16 cellular contexts compared by ENCODE assay signal in the genomic region with DNA sequence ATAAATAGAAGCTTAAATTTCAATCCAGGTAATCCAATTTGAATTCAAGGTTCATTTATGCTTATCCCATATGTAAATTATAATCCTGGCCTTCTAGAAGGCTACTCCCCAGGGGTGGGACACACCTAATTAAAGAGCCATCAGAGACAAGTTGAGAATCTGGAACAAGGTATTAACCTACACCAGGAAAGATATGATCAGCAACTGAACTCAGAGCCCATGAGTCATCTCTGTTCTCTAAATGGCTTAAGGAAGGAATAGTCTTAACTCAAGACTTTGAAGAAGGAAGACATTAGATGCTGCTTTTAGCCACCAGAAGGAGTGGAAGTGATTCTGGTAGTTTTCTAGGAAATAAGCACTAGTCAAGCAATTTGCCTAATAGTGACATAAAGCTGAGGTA.
"Had no signal": no experiment of that assay in that cellular context is flagged by ENCODE, and none has a peak within 500 bp of the region (broad histone marks: within the 10 kb centered on the region; RNA-seq: fewer than 3 reads in every experiment).

No MANE protein-coding gene starts in this region.

- H3K4me3 ChIP-seq: esophagus muscularis mucosa, right lobe of liver, spleen, tibial artery had no signal

- H3K4me3 Mint-ChIP-seq: activated CD8-positive, alpha-beta T cell treated with anti-CD3 and anti-CD28 coated beads, Interleukin-2, amount 10 ng/mL, durations not matched to agents 7 days and 5 days; activated naive CD4-positive, alpha-beta T cell treated with anti-CD3 and anti-CD28 coated beads, Interleukin-2, amount 50 U/mL, for 24 hours; endodermal cell; immature natural killer cell; natural killer cell; stimulated activated memory B cell treated with anti-CD40 and anti-IgM and Interleukin-4, amounts not matched to agents 10 μg/mL and 1 μg/mL and 100 μg/mL, for 72 hours had no signal

- H3K27ac ChIP-seq: esophagus muscularis mucosa, right lobe of liver, spleen, tibial artery had no signal

- H3K27me3 Mint-ChIP-seq: activated naive CD4-positive, alpha-beta T cell treated with anti-CD3 and anti-CD28 coated beads, Interleukin-2, amount 50 U/mL, for 24 hours; stimulated activated memory B cell treated with anti-CD40 and anti-IgM and Interleukin-4, amounts not matched to agents 10 μg/mL and 1 μg/mL and 100 μg/mL, for 72 hours had no signal

- H3K27ac Mint-ChIP-seq: activated CD8-positive, alpha-beta T cell treated with anti-CD3 and anti-CD28 coated beads, Interleukin-2, amount 10 ng/mL, durations not matched to agents 7 days and 5 days; activated naive CD4-positive, alpha-beta T cell treated with anti-CD3 and anti-CD28 coated beads, Interleukin-2, amount 50 U/mL, for 24 hours; endodermal cell; natural killer cell; stimulated activated memory B cell treated with anti-CD40 and anti-IgM and Interleukin-4, amounts not matched to agents 10 μg/mL and 1 μg/mL and 100 μg/mL, for 72 hours had no signal

- H3K9me3 ChIP-seq: esophagus muscularis mucosa, right lobe of liver, spleen, tibial artery had no signal

- H3K27me3 ChIP-seq: esophagus muscularis mucosa, right lobe of liver, spleen, tibial artery had no signal

- H3K4me1 ChIP-seq: esophagus muscularis mucosa, spleen, tibial artery had no signal

- DNase-seq: activated CD4-positive, alpha-beta T cell treated with anti-CD3 and anti-CD28 coated beads for 48 hours; activated CD8-positive, alpha-beta T cell treated with anti-CD3 and anti-CD28 coated beads, Interleukin-2, amount 10 ng/mL, durations not matched to agents 7 days and 5 days; endodermal cell; glutamatergic neuron; immature natural killer cell; left colon; natural killer cell; posterior cingulate gyrus; right lobe of liver; spleen; stimulated activated CD4-positive, alpha-beta T cell treated with anti-CD3 and anti-CD28 coated beads, Interleukin-1b, Interleukin-23, amount 100 ng/mL, for 48 hours; T1000; tibial artery had no signal

- H3K9me3 Mint-ChIP-seq: activated naive CD4-positive, alpha-beta T cell treated with anti-CD3 and anti-CD28 coated beads, Interleukin-2, amount 50 U/mL, for 24 hours; endodermal cell; immature natural killer cell; natural killer cell; stimulated activated memory B cell treated with anti-CD40 and anti-IgM and Interleukin-4, amounts not matched to agents 10 μg/mL and 1 μg/mL and 100 μg/mL, for 72 hours had no signal

- ATAC-seq: activated CD8-positive, alpha-beta T cell treated with anti-CD3 and anti-CD28 coated beads, Interleukin-2, amount 10 ng/mL, durations not matched to agents 7 days and 5 days; left colon; natural killer cell; right lobe of liver; stimulated activated memory B cell treated with anti-CD40 and anti-IgM and Interleukin-4, amounts not matched to agents 10 μg/mL and 1 μg/mL and 100 μg/mL, for 72 hours had no signal

- H3K4me1 Mint-ChIP-seq: activated naive CD4-positive, alpha-beta T cell treated with anti-CD3 and anti-CD28 coated beads, Interleukin-2, amount 50 U/mL, for 24 hours; endodermal cell; immature natural killer cell; natural killer cell; stimulated activated memory B cell treated with anti-CD40 and anti-IgM and Interleukin-4, amounts not matched to agents 10 μg/mL and 1 μg/mL and 100 μg/mL, for 72 hours had no signal
